25 cellular contexts compared by ENCODE assay signal in the genomic region with DNA sequence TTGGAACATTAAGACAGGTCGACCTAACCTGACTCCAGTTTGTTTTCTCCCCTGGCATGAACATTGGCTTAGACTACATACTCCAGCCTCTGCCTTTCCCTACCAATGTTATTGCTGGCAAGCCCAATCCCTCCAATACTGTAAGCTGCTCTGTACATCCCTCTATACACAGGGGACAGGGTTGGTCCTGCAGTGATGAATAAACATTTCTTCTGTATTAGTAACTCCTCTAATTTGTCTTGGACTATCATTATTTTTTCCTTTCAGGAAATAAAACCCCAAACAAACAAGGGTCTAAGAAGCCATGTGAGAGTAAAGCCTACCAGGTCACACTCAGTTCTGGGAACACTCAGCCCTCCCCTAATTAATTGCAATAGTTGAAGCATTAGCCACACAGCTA. TPM values are rescaled to one million over a fixed set of nuclear protein-coding genes. Genes with fewer than 3 reads are reported as not detected.
DNase-seq lines count a peak whose midpoint lies in the region; ATAC-seq and TF ChIP-seq lines count a peak whose summit lies in the region.
"Had no signal": no experiment of that assay in that cellular context is flagged by ENCODE, and none has a peak within 500 bp of the region (broad histone marks: within the 10 kb centered on the region; RNA-seq: fewer than 3 reads in every experiment).

No MANE protein-coding gene starts in this region.

- no peak for TF ChIP-seq CTCF in AG04449 (IDR thresholded peaks at IDR 0.05; ENCODE audit: insufficient read depth, low read length, missing control alignments)
- TF ChIP-seq CTCF in mammary epithelial cell (conservative IDR thresholded peaks at IDR 0.05 in 1 of 2, IDR thresholded peaks at IDR 0.05 in 1 of 2; ENCODE audit: extremely low read depth in 1 of 2, insufficient read depth in 1 of 2, low read depth in 1 of 2, low read length in 2 of 2), result no peak
- no peak for TF ChIP-seq CTCF in foreskin fibroblast (IDR thresholded peaks at IDR 0.05; ENCODE audit: low read depth, low read length)

- H3K27me3 Mint-ChIP-seq in activated CD8-positive, alpha-beta memory T cell treated with anti-CD3 and anti-CD28 coated beads, Interleukin-2, amount 10 ng/mL, durations not matched to agents 7 days and 5 days, result peaks cover 32% of the 10 kb centered on the region

- H3K4me3 Mint-ChIP-seq in activated CD8-positive, alpha-beta memory T cell treated with anti-CD3 and anti-CD28 coated beads, Interleukin-2, amount 10 ng/mL, durations not matched to agents 7 days and 5 days, result no peak overlapping the region
- H3K4me3 Mint-ChIP-seq: activated T-cell treated with anti-CD3 and anti-CD28 coated beads, Interleukin-2, amount 50 U/mL, for 72 hours; CD4-positive, alpha-beta memory T cell; immature natural killer cell had no signal

- no peaks in the 10 kb centered on the region for H4K20me1 ChIP-seq in mammary epithelial cell (ENCODE audit: insufficient read depth, low read length)

- no peak for ATAC-seq in activated CD8-positive, alpha-beta memory T cell treated with anti-CD3 and anti-CD28 coated beads, Interleukin-2, amount 10 ng/mL, durations not matched to agents 7 days and 5 days
- no peak for ATAC-seq in HG03045 (IDR thresholded peaks at IDR 0.05; ENCODE audit: unreplicated experiment)
- ATAC-seq: activated CD4-positive, CD25-positive, alpha-beta regulatory T cell treated with anti-CD3 and anti-CD28 coated beads, Interleukin-2, amount 50 U/mL, for 24 hours; activated T-cell treated with anti-CD3 and anti-CD28 coated beads, Interleukin-2, amount 50 U/mL, for 72 hours; body of pancreas; heart right ventricle; lower lobe of right lung had no signal

- H3K4me1 Mint-ChIP-seq in activated CD8-positive, alpha-beta memory T cell treated with anti-CD3 and anti-CD28 coated beads, Interleukin-2, amount 10 ng/mL, durations not matched to agents 7 days and 5 days, result no peaks in the 10 kb centered on the region
- H3K4me1 Mint-ChIP-seq: CD4-positive, alpha-beta memory T cell; immature natural killer cell had no signal

- no peaks in the 10 kb centered on the region for H3K27me3 ChIP-seq in mammary epithelial cell (ENCODE audit: insufficient read depth, low read length)
- H3K27me3 ChIP-seq: body of pancreas, testis had no signal

- peaks cover 42% of the 10 kb centered on the region for H3K4me1 ChIP-seq in mammary epithelial cell (ENCODE audit: insufficient read depth, low read length)
- H3K4me1 ChIP-seq: body of pancreas, lower lobe of right lung had no signal

- no peaks in the 10 kb centered on the region for H3K9me3 ChIP-seq in mammary epithelial cell (replicated peaks; ENCODE audit: insufficient read depth, low read length)
- H3K9me3 ChIP-seq: body of pancreas, heart right ventricle, lower lobe of right lung, testis had no signal

- no peak overlapping the region for H2AFZ ChIP-seq in mammary epithelial cell (ENCODE audit: low read depth, low read length)

- H3K9ac ChIP-seq in mammary epithelial cell (ENCODE audit: insufficient read depth, low read length), result no peak overlapping the region

- in situ Hi-C loops in mammary epithelial cell (cut with MboI; ENCODE audit: low sequenced_read_pairs in 2 of 2), result no loop called here

- DNase-seq in AG04449 (ENCODE audit: low read depth, low spot score) (peak; percentile 72), LHCN-M2 (ENCODE audit: low read depth) (peak; percentile 90), mammary epithelial cell (no peak), foreskin fibroblast (peak; percentile 84 to 93), NCI-H446 treated with DMSO at 0.1 percent for 48 hours (lab: John Stamatoyannopoulos, UW) (no peak), NCI-H1092 (lab: John Stamatoyannopoulos, UW) (no peak)
- DNase-seq in activated CD8-positive, alpha-beta memory T cell treated with anti-CD3 and anti-CD28 coated beads, Interleukin-2, amount 10 ng/mL, durations not matched to agents 7 days and 5 days, result no peak
- DNase-seq: activated CD8-positive, alpha-beta memory T cell treated with anti-CD3 and anti-CD28 coated beads for 24 hours; activated naive CD4-positive, alpha-beta T cell treated with anti-CD3 and anti-CD28 coated beads, Interleukin-2, amount 50 U/mL, for 16 hours; activated T-cell treated with anti-CD3 and anti-CD28 coated beads, Interleukin-2, amount 50 U/mL, for 72 hours; body of pancreas; CD4-positive, alpha-beta memory T cell; dermis blood vessel endothelial cell; DMS79; heart right ventricle; immature natural killer cell; KG1; lower lobe of right lung; NCI-H1105; NCI-H2107; retina; stimulated activated CD4-positive, alpha-beta T cell treated with anti-CD3 and anti-CD28 coated beads, Interleukin-15, amount 100 ng/mL, for 24 hours; testis had no signal

- 95% methylated on average over 1 of the region's 1 CpG for WGBS in mammary epithelial cell (ENCODE audit: low coverage, missing lambda C conversion rate)

- H3K4me3 ChIP-seq in AG04449 (ENCODE audit: low read depth, low read length) (no peak overlapping the region), mammary epithelial cell (replicated peaks in 1 of 3; ENCODE audit: insufficient read depth in 1 of 3, low read depth in 2 of 3, low read length in 3 of 3) (no peak overlapping the region), foreskin fibroblast (ENCODE audit: low read depth in 1 of 2, low read length in 2 of 2) (no peak overlapping the region)
- H3K4me3 ChIP-seq: body of pancreas, heart right ventricle, lower lobe of right lung, testis had no signal

- H3K4me2 ChIP-seq in mammary epithelial cell (ENCODE audit: insufficient read depth, low read depth, low read length), result no peak overlapping the region

- POLR2A ChIA-PET in AG04449 (lab: Yijun Ruan, JAX), result interaction anchor here (0.5 to 0.8 kb wide), 2 partner anchors 41 to 701 kb away, joined by 3 to 4 read pairs; no protein-coding TSS in a partner anchor

- no peak overlapping the region for H3K27ac Mint-ChIP-seq in activated CD8-positive, alpha-beta memory T cell treated with anti-CD3 and anti-CD28 coated beads, Interleukin-2, amount 10 ng/mL, durations not matched to agents 7 days and 5 days
- H3K27ac Mint-ChIP-seq: activated T-cell treated with anti-CD3 and anti-CD28 coated beads, Interleukin-2, amount 50 U/mL, for 72 hours; immature natural killer cell had no signal

- BruUV-seq in mammary epithelial cell (replicated peaks; lab: Mats Ljungman, UMichigan), result no TSS peak

- no peaks in the 10 kb centered on the region for H3K36me3 ChIP-seq in mammary epithelial cell (ENCODE audit: insufficient read depth, low read length)
- H3K36me3 ChIP-seq: heart right ventricle, lower lobe of right lung had no signal

- CTCF ChIA-PET in AG04449 (lab: Yijun Ruan, JAX) (interaction anchor here (1.3 to 1.4 kb wide), 2 partner anchors 27 to 239 kb away, joined by 3 to 4 read pairs; no protein-coding TSS in a partner anchor), mammary epithelial cell (lab: Charles Lee; ENCODE audit: low non-redundant PET) (no interaction called here)
- CTCF ChIA-PET in activated CD8-positive, alpha-beta memory T cell treated with anti-CD3 and anti-CD28 coated beads, Interleukin-2, amount 10 ng/mL, durations not matched to agents 7 days and 5 days (lab: Charles Lee), result no interaction called here

- dilution Hi-C loops in mammary epithelial cell (cut with HindIII; ENCODE audit: low sequenced_read_pairs), result no loop called here

- no peaks in the 10 kb centered on the region for H3K79me2 ChIP-seq in mammary epithelial cell (ENCODE audit: insufficient read depth, low read length)

- intact Hi-C loops in mammary epithelial cell (cut with micrococcal nuclease), result loop anchor here (5.0 kb wide), 1 partner anchor 66 kb away; no protein-coding TSS in a partner anchor

- no peaks in the 10 kb centered on the region for H3K9me3 Mint-ChIP-seq in activated CD8-positive, alpha-beta memory T cell treated with anti-CD3 and anti-CD28 coated beads, Interleukin-2, amount 10 ng/mL, durations not matched to agents 7 days and 5 days (ENCODE audit: low read depth)
- H3K9me3 Mint-ChIP-seq: activated T-cell treated with anti-CD3 and anti-CD28 coated beads, Interleukin-2, amount 50 U/mL, for 72 hours had no signal

- no peaks in the 10 kb centered on the region for H3K36me3 Mint-ChIP-seq in activated CD8-positive, alpha-beta memory T cell treated with anti-CD3 and anti-CD28 coated beads, Interleukin-2, amount 10 ng/mL, durations not matched to agents 7 days and 5 days
- H3K36me3 Mint-ChIP-seq: CD4-positive, alpha-beta memory T cell; immature natural killer cell had no signal

- H3K27ac ChIP-seq in mammary epithelial cell (ENCODE audit: insufficient read depth, low read depth, low read length), result peak overlapping the region; percentile 70
- H3K27ac ChIP-seq: body of pancreas, heart right ventricle, lower lobe of right lung, testis had no signal

RNA-seq across cellular contexts. Expression of a gene that starts 35.1 kb away (rescaled TPM):
- total RNA-seq in LHCN-M2 (2014; rRNA removed) (52.2 and 73.8 TPM in 2 replicates), mammary epithelial cell (10 to 100 TPM; 38.5 to 53.8 TPM)
- 32.8 TPM for polyA plus RNA-seq in LHCN-M2 (2012)
- polyA plus RNA-seq in mammary epithelial cell, result 20.4 TPM
- 12.6 TPM for polyA minus RNA-seq in mammary epithelial cell
- total RNA-seq in activated CD8-positive, alpha-beta memory T cell treated with anti-CD3 and anti-CD28 coated beads, Interleukin-2, amount 10 ng/mL, durations not matched to agents 7 days and 5 days, result under 1 TPM in 1 of 2 experiments, not detected in 1; 0.33 TPM
- total RNA-seq: CD4-positive, alpha-beta memory T cell had no signal
- polyA plus RNA-seq: immature natural killer cell had no signal

RNA-seq across cellular contexts. Expression of a gene that starts 57.7 kb away (rescaled TPM):
- total RNA-seq in LHCN-M2 (2014; rRNA removed) (0.23 and 0.26 TPM in 2 replicates), mammary epithelial cell (100 to 1,000 TPM in 1 of 2 donors, 1 to 10 TPM in 1; 7.6 to 118 TPM)
- polyA plus RNA-seq in LHCN-M2 (2012), result 0.46 TPM
- polyA plus RNA-seq in mammary epithelial cell, result 4.2 TPM
- 2.1 TPM for polyA minus RNA-seq in mammary epithelial cell
- not detected for total RNA-seq in activated CD8-positive, alpha-beta memory T cell treated with anti-CD3 and anti-CD28 coated beads, Interleukin-2, amount 10 ng/mL, durations not matched to agents 7 days and 5 days
- total RNA-seq: activated T-cell treated with anti-CD3 and anti-CD28 coated beads, Interleukin-2, amount 50 U/mL, for 72 hours; CD4-positive, alpha-beta memory T cell had no signal
- polyA plus RNA-seq: CD4-positive, alpha-beta memory T cell; immature natural killer cell had no signal

Comparison
In these comparisons a context has a peak if more than half of its experiments do, and no peak if none do; other contexts are left out.
1. DNase-seq: peak in AG04449 (single experiment), LHCN-M2 (single experiment) and foreskin fibroblast (2 of 2); none in mammary epithelial cell (single experiment), NCI-H446 treated with DMSO at 0.1 percent for 48 hours (single experiment), activated CD8-positive, alpha-beta memory T cell treated with anti-CD3 and anti-CD28 coated beads, Interleukin-2, amount 10 ng/mL, durations not matched to agents 7 days and 5 days (single experiment) and NCI-H1092 (single experiment).
2. RNA of a gene that starts 35.1 kb away (total RNA-seq): 38.5 to 53.8 TPM in mammary epithelial cell and 52.2 to 73.8 TPM in LHCN-M2; 0.33 TPM in activated CD8-positive, alpha-beta memory T cell treated with anti-CD3 and anti-CD28 coated beads, Interleukin-2, amount 10 ng/mL, durations not matched to agents 7 days and 5 days; every median in the first group is over 10 times any median in the second.